Comparison of ENCODE assay signal across 9 cellular contexts in the genomic region with DNA sequence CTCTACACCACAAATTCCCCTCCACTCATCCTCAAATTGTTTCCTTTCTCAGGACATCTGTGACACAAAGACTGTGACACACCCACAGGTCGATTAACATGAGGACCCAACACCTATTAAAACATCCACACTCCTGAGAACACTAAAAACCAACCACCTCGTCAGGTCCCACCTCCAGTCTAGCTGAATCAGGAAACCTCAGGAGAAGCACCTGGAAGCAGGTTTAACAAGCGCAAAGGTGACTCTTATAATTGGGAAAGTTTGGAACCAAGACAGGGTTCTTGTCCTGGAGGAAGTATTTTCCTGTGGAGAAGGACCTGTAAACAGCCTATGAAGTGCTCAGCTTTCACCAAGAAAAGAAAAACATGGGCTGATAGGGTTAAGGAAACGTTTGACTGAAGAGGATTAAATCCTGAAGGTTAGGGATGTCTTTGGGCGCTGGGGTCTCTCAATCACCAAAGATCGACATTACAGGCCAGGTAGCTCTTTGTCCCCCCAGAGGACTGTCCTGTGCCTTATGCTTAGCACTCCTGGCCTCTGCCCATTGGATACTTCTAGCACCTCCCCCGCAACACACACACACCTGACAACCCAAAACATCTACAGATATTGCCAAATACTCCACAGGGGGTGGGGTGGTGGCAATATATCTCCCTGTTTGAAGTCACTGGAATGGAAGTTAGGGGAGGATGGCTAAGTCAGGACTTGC. TPM values are rescaled to one million over a fixed set of nuclear protein-coding genes. Genes with fewer than 3 reads are reported as not detected.
A peak's percentile ranks its signal among the peaks of the same experiment; 100 is the strongest.
DNase-seq lines count a peak whose midpoint lies in the region; ATAC-seq and TF ChIP-seq lines count a peak whose summit lies in the region.
"Not testable (repeated sequence)": the region's sequence is repeated elsewhere in the genome, so short reads cannot be mapped to it uniquely, and the experiment has no call there.
"Had no signal": no experiment of that assay in that cellular context is flagged by ENCODE, and none has a peak within 500 bp of the region (broad histone marks: within the 10 kb centered on the region; RNA-seq: fewer than 3 reads in every experiment).

No MANE protein-coding gene starts in this region.

- not testable (repeated sequence) for DNase-seq in CD4-positive, alpha-beta T cell; HFF-Myc (ENCODE audit: extremely low read depth, low read depth)
- DNase-seq in NCI-H526 (lab: John Stamatoyannopoulos, UW) = peak; percentile 46 to 63
- DNase-seq in activated naive CD4-positive, alpha-beta T cell treated with anti-CD3 and anti-CD28 coated beads, Interleukin-2, amount 50 U/mL, for 72 hours (ENCODE audit: low spot score in 2 of 2) = peak in 1 of 2 donors; percentile 55
- DNase-seq in epithelial cell of esophagus (ENCODE audit: low read depth) = peak; percentile 13
- peak in 1 of 3 donors; percentile 16 for DNase-seq in mucosa of descending colon

- not testable (repeated sequence) for H3K4me1 Mint-ChIP-seq in CD4-positive, alpha-beta T cell (ENCODE audit: low read depth); T-helper 1 cell treated with Interleukin-12 subunit alpha and Interleukin-12 subunit beta and Interleukin-4 antibody, amounts not matched to agents 30 μg/mL and 1 μg/mL, for 36 hours (ENCODE audit: low read depth)
- peaks cover 15% of the 10 kb centered on the region for H3K4me1 Mint-ChIP-seq in stimulated activated naive CD8-positive, alpha-beta T cell treated with anti-CD3 and anti-CD28 coated beads, Interleukin-15, Interleukin-2, amounts not matched to agents 100 ng/mL and 50 ng/mL, for 24 hours (ENCODE audit: low read depth)

- H3K27ac Mint-ChIP-seq in CD4-positive, alpha-beta T cell = peak overlapping the region; percentile 98
- peak overlapping the region; percentile 45 for H3K27ac Mint-ChIP-seq in T-helper 1 cell treated with Interleukin-12 subunit alpha and Interleukin-12 subunit beta and Interleukin-4 antibody, amounts not matched to agents 30 μg/mL and 1 μg/mL, for 36 hours
- H3K27ac Mint-ChIP-seq in activated naive CD4-positive, alpha-beta T cell treated with anti-CD3 and anti-CD28 coated beads, Interleukin-2, amount 50 U/mL, for 72 hours = peak overlapping the region; percentile 65 to 98
- H3K27ac Mint-ChIP-seq in stimulated activated naive CD8-positive, alpha-beta T cell treated with anti-CD3 and anti-CD28 coated beads, Interleukin-15, Interleukin-2, amounts not matched to agents 100 ng/mL and 50 ng/mL, for 24 hours = not testable (repeated sequence)

- not testable (repeated sequence) for H3K4me1 ChIP-seq in mucosa of descending colon (ENCODE audit: low read depth)

- H3K4me3 ChIP-seq in HFF-Myc (replicated peaks; ENCODE audit: low read depth, low read length) = peak overlapping the region; percentile 43
- not testable (repeated sequence) for H3K4me3 ChIP-seq in epithelial cell of esophagus (ENCODE audit: low read length); mucosa of descending colon

- intact Hi-C loops in CD4-positive, alpha-beta T cell (cut with DNase I, micrococcal nuclease); mucosa of descending colon (cut with DNase I, micrococcal nuclease): not testable (repeated sequence)

- H3K9me3 ChIP-seq in CD4-positive, alpha-beta T cell (ENCODE audit: control insufficient read depth, low read length); mucosa of descending colon: not testable (repeated sequence)

- not testable (repeated sequence) for H3K27me3 Mint-ChIP-seq in CD4-positive, alpha-beta T cell; T-helper 1 cell treated with Interleukin-12 subunit alpha and Interleukin-12 subunit beta and Interleukin-4 antibody, amounts not matched to agents 30 μg/mL and 1 μg/mL, for 36 hours (ENCODE audit: low read depth); stimulated activated naive CD8-positive, alpha-beta T cell treated with anti-CD3 and anti-CD28 coated beads, Interleukin-15, Interleukin-2, amounts not matched to agents 100 ng/mL and 50 ng/mL, for 24 hours

- POLR2A ChIA-PET in CD4-positive, alpha-beta T cell (lab: Charles Lee) = not testable (repeated sequence)

- H3K27me3 ChIP-seq in CD4-positive, alpha-beta T cell (ENCODE audit: control insufficient read depth, insufficient read depth, low read length) = not testable (repeated sequence)

- not testable (repeated sequence) for ATAC-seq in CD4-positive, alpha-beta T cell (ENCODE audit: poor library complexity)
- ATAC-seq in activated naive CD4-positive, alpha-beta T cell treated with anti-CD3 and anti-CD28 coated beads, Interleukin-2, amount 50 U/mL, for 72 hours = peak; percentile 2 to 5
- peak; percentile 21 for ATAC-seq in mucosa of descending colon

- not testable (repeated sequence) for H3K36me3 ChIP-seq in mucosa of descending colon (ENCODE audit: low read depth)

- not testable (repeated sequence) for H3K9me3 Mint-ChIP-seq in CD4-positive, alpha-beta T cell; T-helper 1 cell treated with Interleukin-12 subunit alpha and Interleukin-12 subunit beta and Interleukin-4 antibody, amounts not matched to agents 30 μg/mL and 1 μg/mL, for 36 hours; activated naive CD4-positive, alpha-beta T cell treated with anti-CD3 and anti-CD28 coated beads, Interleukin-2, amount 50 U/mL, for 72 hours; stimulated activated naive CD8-positive, alpha-beta T cell treated with anti-CD3 and anti-CD28 coated beads, Interleukin-15, Interleukin-2, amounts not matched to agents 100 ng/mL and 50 ng/mL, for 24 hours

- H3K27ac ChIP-seq in CD4-positive, alpha-beta T cell (ENCODE audit: low read depth, low read length) = not testable (repeated sequence)

- TF ChIP-seq CTCF in CD4-positive, alpha-beta T cell (IDR thresholded peaks at IDR 0.05); HFF-Myc (IDR thresholded peaks at IDR 0.05; ENCODE audit: low read depth, low read length, missing control alignments); epithelial cell of esophagus (IDR thresholded peaks at IDR 0.05; ENCODE audit: insufficient read depth, low read depth, low read length, missing control alignments); mucosa of descending colon (IDR thresholded peaks at IDR 0.05): not testable (repeated sequence)

- not testable (repeated sequence) for H3K36me3 Mint-ChIP-seq in CD4-positive, alpha-beta T cell (ENCODE audit: low read depth); T-helper 1 cell treated with Interleukin-12 subunit alpha and Interleukin-12 subunit beta and Interleukin-4 antibody, amounts not matched to agents 30 μg/mL and 1 μg/mL, for 36 hours (ENCODE audit: low read depth); activated naive CD4-positive, alpha-beta T cell treated with anti-CD3 and anti-CD28 coated beads, Interleukin-2, amount 50 U/mL, for 72 hours; stimulated activated naive CD8-positive, alpha-beta T cell treated with anti-CD3 and anti-CD28 coated beads, Interleukin-15, Interleukin-2, amounts not matched to agents 100 ng/mL and 50 ng/mL, for 24 hours (ENCODE audit: low read depth)

- CTCF ChIA-PET in CD4-positive, alpha-beta T cell (lab: Charles Lee) = not testable (repeated sequence)

- H3K4me3 Mint-ChIP-seq in CD4-positive, alpha-beta T cell = peak overlapping the region; percentile 71
- peak overlapping the region; percentile 52 for H3K4me3 Mint-ChIP-seq in T-helper 1 cell treated with Interleukin-12 subunit alpha and Interleukin-12 subunit beta and Interleukin-4 antibody, amounts not matched to agents 30 μg/mL and 1 μg/mL, for 36 hours
- H3K4me3 Mint-ChIP-seq in stimulated activated naive CD8-positive, alpha-beta T cell treated with anti-CD3 and anti-CD28 coated beads, Interleukin-15, Interleukin-2, amounts not matched to agents 100 ng/mL and 50 ng/mL, for 24 hours = peak overlapping the region; percentile 88

RNA-seq across cellular contexts. Expression of a gene that starts 28.4 kb away (rescaled TPM):
- under 1 TPM in 1 of 2 experiments, not detected in 1; 0.17 TPM for total RNA-seq in CD4-positive, alpha-beta T cell
- total RNA-seq in activated naive CD4-positive, alpha-beta T cell treated with anti-CD3 and anti-CD28 coated beads, Interleukin-2, amount 50 U/mL, for 72 hours = not detected
- total RNA-seq in mucosa of descending colon = 10 to 100 TPM in 1 of 3 donors, 1 to 10 TPM in 2; 1.5 to 10.2 (median 2.6) TPM
- total RNA-seq: SJSA1 had no signal
